1 cellular context compared by ENCODE assay signal in the genomic region with DNA sequence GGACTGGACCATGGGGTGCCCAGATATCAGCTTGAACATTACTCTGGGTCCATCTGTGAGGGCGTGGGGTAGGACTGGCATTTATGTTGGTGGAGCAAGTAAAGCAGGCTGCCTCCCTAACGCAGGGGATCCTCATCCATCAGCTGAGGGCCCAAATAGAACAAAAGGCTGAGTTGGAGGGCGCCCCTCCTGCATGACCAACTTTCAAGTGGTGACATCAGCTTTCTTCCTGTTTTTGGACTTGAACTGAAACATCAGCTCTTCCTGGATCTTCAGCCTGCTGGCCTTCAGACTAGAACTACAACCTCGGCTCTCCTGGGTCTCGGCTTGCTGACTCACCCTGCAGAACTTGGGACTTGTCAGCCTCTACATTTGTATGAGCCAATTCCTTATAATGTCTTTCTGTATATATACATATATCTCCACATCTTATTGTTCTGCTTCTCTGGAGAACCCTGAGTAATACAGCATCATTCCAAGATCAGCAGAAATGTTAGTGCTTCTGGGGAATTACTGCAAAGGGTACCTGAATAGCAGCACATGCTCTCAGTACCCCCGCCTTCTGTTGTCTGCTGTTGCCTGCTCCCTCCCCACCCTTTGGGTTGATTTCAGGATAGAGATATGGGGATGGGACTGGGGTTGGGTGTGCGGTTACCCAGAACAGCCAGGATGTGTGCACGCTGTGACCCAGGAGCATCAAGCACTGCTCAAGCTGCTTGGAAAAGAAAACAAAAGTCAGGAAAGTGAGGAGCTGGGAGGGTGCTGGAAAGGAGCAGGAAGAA.
TF ChIP-seq lines count a peak whose summit lies in the region.

No MANE protein-coding gene starts in this region.

TF ChIP-seq in K562, 482 proteins besides CTCF, POLR2A, EP300 and RAD21 (continued from another document and continues in another):
- TF ChIP-seq, protein P1, sequence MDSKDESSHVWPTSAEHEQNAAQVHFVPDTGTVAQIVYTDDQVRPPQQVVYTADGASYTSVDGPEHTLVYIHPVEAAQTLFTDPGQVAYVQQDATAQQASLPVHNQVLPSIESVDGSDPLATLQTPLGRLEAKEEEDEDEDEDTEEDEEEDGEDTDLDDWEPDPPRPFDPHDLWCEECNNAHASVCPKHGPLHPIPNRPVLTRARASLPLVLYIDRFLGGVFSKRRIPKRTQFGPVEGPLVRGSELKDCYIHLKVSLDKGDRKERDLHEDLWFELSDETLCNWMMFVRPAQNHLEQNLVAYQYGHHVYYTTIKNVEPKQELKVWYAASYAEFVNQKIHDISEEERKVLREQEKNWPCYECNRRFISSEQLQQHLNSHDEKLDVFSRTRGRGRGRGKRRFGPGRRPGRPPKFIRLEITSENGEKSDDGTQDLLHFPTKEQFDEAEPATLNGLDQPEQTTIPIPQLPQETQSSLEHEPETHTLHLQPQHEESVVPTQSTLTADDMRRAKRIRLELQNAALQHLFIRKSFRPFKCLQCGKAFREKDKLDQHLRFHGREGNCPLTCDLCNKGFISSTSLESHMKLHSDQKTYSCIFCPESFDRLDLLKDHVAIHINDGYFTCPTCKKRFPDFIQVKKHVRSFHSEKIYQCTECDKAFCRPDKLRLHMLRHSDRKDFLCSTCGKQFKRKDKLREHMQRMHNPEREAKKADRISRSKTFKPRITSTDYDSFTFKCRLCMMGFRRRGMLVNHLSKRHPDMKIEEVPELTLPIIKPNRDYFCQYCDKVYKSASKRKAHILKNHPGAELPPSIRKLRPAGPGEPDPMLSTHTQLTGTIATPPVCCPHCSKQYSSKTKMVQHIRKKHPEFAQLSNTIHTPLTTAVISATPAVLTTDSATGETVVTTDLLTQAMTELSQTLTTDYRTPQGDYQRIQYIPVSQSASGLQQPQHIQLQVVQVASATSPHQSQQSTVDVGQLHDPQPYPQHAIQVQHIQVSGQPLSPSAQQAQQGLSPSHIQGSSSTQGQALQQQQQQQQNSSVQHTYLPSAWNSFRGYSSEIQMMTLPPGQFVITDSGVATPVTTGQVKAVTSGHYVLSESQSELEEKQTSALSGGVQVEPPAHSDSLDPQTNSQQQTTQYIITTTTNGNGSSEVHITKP (IDR thresholded peaks at IDR 0.05; ENCODE audit: partially characterized antibody) = peak; percentile 60
- peak in 1 of 2 experiments; percentile 27; a peak in 1 of 4 replicates for TF ChIP-seq MAZ (CRISPR knock-in tag; conservative IDR thresholded peaks at IDR 0.05 in 1 of 2, IDR thresholded peaks at IDR 0.05 in 1 of 2)
- TF ChIP-seq, protein P2, sequence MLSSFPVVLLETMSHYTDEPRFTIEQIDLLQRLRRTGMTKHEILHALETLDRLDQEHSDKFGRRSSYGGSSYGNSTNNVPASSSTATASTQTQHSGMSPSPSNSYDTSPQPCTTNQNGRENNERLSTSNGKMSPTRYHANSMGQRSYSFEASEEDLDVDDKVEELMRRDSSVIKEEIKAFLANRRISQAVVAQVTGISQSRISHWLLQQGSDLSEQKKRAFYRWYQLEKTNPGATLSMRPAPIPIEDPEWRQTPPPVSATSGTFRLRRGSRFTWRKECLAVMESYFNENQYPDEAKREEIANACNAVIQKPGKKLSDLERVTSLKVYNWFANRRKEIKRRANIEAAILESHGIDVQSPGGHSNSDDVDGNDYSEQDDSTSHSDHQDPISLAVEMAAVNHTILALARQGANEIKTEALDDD (IDR thresholded peaks at IDR 0.05) = peak; percentile 29; the same call in 1 of the 2 replicates
- TF ChIP-seq BMI1 (IDR thresholded peaks at IDR 0.05; ENCODE audit: low read length) = no peak
- no peak for TF ChIP-seq THRB (CRISPR knock-in tag; conservative IDR thresholded peaks at IDR 0.05)
- TF ChIP-seq TRIM28 (IDR thresholded peaks at IDR 0.05) = peak; percentile 27; the same call in 1 of the 2 replicates
- TF ChIP-seq E4F1 (CRISPR knock-in tag; IDR thresholded peaks at IDR 0.05; ENCODE audit: borderline replicate concordance) = no peak
- TF ChIP-seq ELF1 (tag; IDR thresholded peaks at IDR 0.05) = peak; percentile 75
- TF ChIP-seq CBX3 (IDR thresholded peaks at IDR 0.05; ENCODE audit: borderline replicate concordance in 1 of 2, low read length in 2 of 2) = 0 out of 3 replicates have a peak, but pooled peaks of 1 of the 2 experiments have one; percentile 17
- peak; percentile 15; the same call in 1 of the 2 replicates for TF ChIP-seq LEF1 (IDR thresholded peaks at IDR 0.05)
- TF ChIP-seq ZNF133 (CRISPR knock-in tag; IDR thresholded peaks at IDR 0.05) = no peak
- no peak for TF ChIP-seq SNIP1 (IDR thresholded peaks at IDR 0.05; ENCODE audit: low read depth)
- peak; percentile 83 for TF ChIP-seq C11orf30 (IDR thresholded peaks at IDR 0.05; ENCODE audit: low read depth)
- TF ChIP-seq, protein P3, sequence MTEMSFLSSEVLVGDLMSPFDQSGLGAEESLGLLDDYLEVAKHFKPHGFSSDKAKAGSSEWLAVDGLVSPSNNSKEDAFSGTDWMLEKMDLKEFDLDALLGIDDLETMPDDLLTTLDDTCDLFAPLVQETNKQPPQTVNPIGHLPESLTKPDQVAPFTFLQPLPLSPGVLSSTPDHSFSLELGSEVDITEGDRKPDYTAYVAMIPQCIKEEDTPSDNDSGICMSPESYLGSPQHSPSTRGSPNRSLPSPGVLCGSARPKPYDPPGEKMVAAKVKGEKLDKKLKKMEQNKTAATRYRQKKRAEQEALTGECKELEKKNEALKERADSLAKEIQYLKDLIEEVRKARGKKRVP (CRISPR knock-in tag; IDR thresholded peaks at IDR 0.05) = peak; percentile 81
- TF ChIP-seq ZNF175 (CRISPR knock-in tag; IDR thresholded peaks at IDR 0.05; ENCODE audit: low read depth) = 0 out of 2 replicates have a peak, but pooled peaks have one; percentile 57
- TF ChIP-seq REST (CRISPR knock-in tag; IDR thresholded peaks at IDR 0.05; ENCODE audit: low read depth) = no peak
- TF ChIP-seq ZNF592 (IDR thresholded peaks at IDR 0.05) = peak; percentile 69; the same call in 1 of the 2 replicates
- TF ChIP-seq ZNF589 (CRISPR knock-in tag; IDR thresholded peaks at IDR 0.05; ENCODE audit: low read depth) = peak; percentile 74; the same call in 1 of the 2 replicates
- 0 out of 2 replicates have a peak, but pooled peaks have one; percentile 15 for TF ChIP-seq RBFOX2 (IDR thresholded peaks at IDR 0.05; ENCODE audit: low read depth, low read length)
